Comparison of ENCODE assay signal across 18 cellular contexts in the genomic region with DNA sequence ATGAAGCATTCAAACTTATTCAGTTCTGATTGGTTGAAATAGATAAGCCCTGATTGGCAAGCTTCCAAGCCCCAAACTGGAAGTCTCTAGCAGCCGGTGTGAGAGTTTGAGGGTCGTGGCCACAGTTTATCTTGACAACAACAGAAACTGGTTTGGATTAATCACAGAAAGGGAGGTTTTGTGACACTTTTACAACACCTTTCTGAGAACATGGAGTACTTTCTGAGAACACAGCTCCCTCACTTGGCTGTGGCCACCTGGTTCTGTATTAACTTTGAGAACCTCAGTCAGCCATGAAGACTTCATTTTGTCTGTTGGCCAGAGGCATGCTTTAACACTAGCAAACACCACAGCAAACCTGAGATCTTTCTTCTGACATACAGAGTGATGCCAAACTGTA.
"Had no signal": no experiment of that assay in that cellular context is flagged by ENCODE, and none has a peak within 500 bp of the region (broad histone marks: within the 10 kb centered on the region; RNA-seq: fewer than 3 reads in every experiment).

No MANE protein-coding gene starts in this region.

- H3K27me3 ChIP-seq: esophagus muscularis mucosa, tibial artery had no signal

- H3K36me3 ChIP-seq: esophagus muscularis mucosa, tibial artery had no signal

- ATAC-seq: activated CD8-positive, alpha-beta T cell treated with anti-CD3 and anti-CD28 coated beads for 36 hours; activated naive CD4-positive, alpha-beta T cell treated with anti-CD3 and anti-CD28 coated beads, Interleukin-2, amount 50 U/mL, for 72 hours; activated T-cell treated with anti-CD3 and anti-CD28 coated beads, Interleukin-2, amount 50 U/mL, for 72 hours; left cardiac atrium; stimulated activated naive B cell treated with anti-CD40 and anti-IgM and Interleukin-4, amounts not matched to agents 10 μg/mL and 1 μg/mL and 100 μg/mL, for 72 hours had no signal

- H3K4me3 ChIP-seq: coronary artery, esophagus muscularis mucosa, lung, tibial artery had no signal

- H3K27ac ChIP-seq: coronary artery, esophagus muscularis mucosa, tibial artery had no signal

- DNase-seq: activated B cell treated with CpG ODN at 0.5 μM for 24 hours; activated CD4-positive, alpha-beta T cell treated with anti-CD3 and anti-CD28 coated beads for 48 hours; activated CD8-positive, alpha-beta memory T cell treated with anti-CD3 and anti-CD28 coated beads, Interleukin-2, amount 50 U/mL, for 4 hours; activated CD8-positive, alpha-beta T cell treated with anti-CD3 and anti-CD28 coated beads for 36 hours; activated gamma-delta T cell; activated T-cell treated with anti-CD3 and anti-CD28 coated beads, Interleukin-2, amount 50 U/mL, for 72 hours; central memory CD4-positive, alpha-beta T cell; effector CD4-positive, alpha-beta T cell; hypothalamus; left cardiac atrium; naive B cell; retina; stimulated activated naive B cell treated with anti-CD40 and anti-IgM and Interleukin-4, amounts not matched to agents 10 μg/mL and 1 μg/mL and 100 μg/mL, for 72 hours; tibial artery had no signal

- H3K9me3 ChIP-seq: esophagus muscularis mucosa, tibial artery had no signal
